Comparison of ENCODE assay signal across 28 cellular contexts in genomic region chrY:8034673-8035072, GRCh38.
"Had no signal": no experiment of that assay in that cellular context is flagged by ENCODE, and none has a peak within 500 bp of the region (broad histone marks: within the 10 kb centered on the region; RNA-seq: fewer than 3 reads in every experiment).

No MANE protein-coding gene starts in this region.

- DNase-seq: stimulated activated CD4-positive, alpha-beta T cell treated with anti-CD3 and anti-CD28 coated beads, Interleukin-2, amount 100 ng/mL, for 48 hours; stimulated activated CD4-positive, alpha-beta T cell treated with anti-CD3 and anti-CD28 coated beads, Interleukin-4, amount 100 ng/mL, for 1 hour; stimulated activated CD4-positive, alpha-beta T cell treated with anti-CD3 and anti-CD28 coated beads, Interleukin-4, amount 100 ng/mL, for 24 hours; stimulated activated CD4-positive, alpha-beta T cell treated with anti-CD3 and anti-CD28 coated beads, Interleukin-4, amount 100 ng/mL, for 4 hours; stimulated activated CD8-positive, alpha-beta memory T cell treated with anti-CD3 and anti-CD28 coated beads, Interleukin-4, amount 100 ng/mL, for 48 hours; stimulated activated naive B cell treated with anti-CD40 and anti-IgM and Interleukin-4, amounts not matched to agents 10 μg/mL and 1 μg/mL and 100 μg/mL, for 72 hours; stimulated activated naive CD4-positive, alpha-beta T cell; stimulated activated naive CD4-positive, alpha-beta T cell treated with Interleukin-2 at 50 U/mL for 16 hours; stimulated activated naive CD8-positive, alpha-beta T cell treated with anti-CD3 and anti-CD28 coated beads, Interleukin-15, amount 100 ng/mL, for 72 hours; stimulated activated naive CD8-positive, alpha-beta T cell treated with anti-CD3 and anti-CD28 coated beads, Interleukin-15, Interleukin-2, amounts not matched to agents 100 U/mL and 50 U/mL, for 24 hours; stomach; substantia nigra; testis; thyroid gland; tibial artery; transverse colon; trophoblast cell; upper lobe of left lung; upper lobe of right lung; uterus had no signal

- H3K4me1 Mint-ChIP-seq: stimulated activated effector memory CD8-positive, alpha-beta T cell treated with anti-CD3 and anti-CD28 coated beads, Interleukin-12 subunit alpha, Interleukin-12 subunit beta, amount 100 ng/mL, for 72 hours; stimulated activated memory B cell treated with anti-CD40 and anti-IgM and Interleukin-4, amounts not matched to agents 10 μg/mL and 1 μg/mL and 100 μg/mL, for 72 hours; stimulated activated naive B cell treated with anti-CD40 and anti-IgM and Interleukin-4, amounts not matched to agents 10 μg/mL and 1 μg/mL and 100 μg/mL, for 72 hours; stimulated activated naive CD8-positive, alpha-beta T cell treated with anti-CD3 and anti-CD28 coated beads, Interleukin-15, amount 100 ng/mL, for 72 hours had no signal

- ATAC-seq: stimulated activated memory B cell treated with anti-CD40 and anti-IgM and Interleukin-4, amounts not matched to agents 10 μg/mL and 1 μg/mL and 100 μg/mL, for 72 hours; stimulated activated naive B cell treated with anti-CD40 and anti-IgM and Interleukin-4, amounts not matched to agents 10 μg/mL and 1 μg/mL and 100 μg/mL, for 72 hours; stimulated activated naive CD8-positive, alpha-beta T cell treated with anti-CD3 and anti-CD28 coated beads, Interleukin-15, amount 100 ng/mL, for 72 hours; stimulated activated naive CD8-positive, alpha-beta T cell treated with anti-CD3 and anti-CD28 coated beads, Interleukin-15, Interleukin-2, amounts not matched to agents 100 U/mL and 50 U/mL, for 24 hours; upper lobe of right lung had no signal

- H3K27me3 Mint-ChIP-seq: stimulated activated memory B cell treated with anti-CD40 and anti-IgM and Interleukin-4, amounts not matched to agents 10 μg/mL and 1 μg/mL and 100 μg/mL, for 72 hours; stimulated activated naive B cell treated with anti-CD40 and anti-IgM and Interleukin-4, amounts not matched to agents 10 μg/mL and 1 μg/mL and 100 μg/mL, for 72 hours; stimulated activated naive CD8-positive, alpha-beta T cell treated with anti-CD3 and anti-CD28 coated beads, Interleukin-15, amount 100 ng/mL, for 72 hours; type B pancreatic cell had no signal

- H3K36me3 ChIP-seq: stomach, suprapubic skin, thoracic aorta, thyroid gland, tibial artery, tibial nerve, transverse colon, upper lobe of left lung, upper lobe of right lung, uterus, vagina had no signal

- H3K4me3 ChIP-seq: stomach, suprapubic skin, testis, thoracic aorta, thyroid gland, tibial artery, tibial nerve, transverse colon, upper lobe of left lung, upper lobe of right lung, uterus, vagina had no signal

- H3K36me3 Mint-ChIP-seq: stimulated activated effector memory CD8-positive, alpha-beta T cell treated with anti-CD3 and anti-CD28 coated beads, Interleukin-12 subunit alpha, Interleukin-12 subunit beta, amount 100 ng/mL, for 72 hours; stimulated activated memory B cell treated with anti-CD40 and anti-IgM and Interleukin-4, amounts not matched to agents 10 μg/mL and 1 μg/mL and 100 μg/mL, for 72 hours; stimulated activated naive B cell treated with anti-CD40 and anti-IgM and Interleukin-4, amounts not matched to agents 10 μg/mL and 1 μg/mL and 100 μg/mL, for 72 hours; type B pancreatic cell had no signal

- H3K4me3 Mint-ChIP-seq: stimulated activated effector memory CD8-positive, alpha-beta T cell treated with anti-CD3 and anti-CD28 coated beads, Interleukin-12 subunit alpha, Interleukin-12 subunit beta, amount 100 ng/mL, for 72 hours; stimulated activated memory B cell treated with anti-CD40 and anti-IgM and Interleukin-4, amounts not matched to agents 10 μg/mL and 1 μg/mL and 100 μg/mL, for 72 hours; stimulated activated naive B cell treated with anti-CD40 and anti-IgM and Interleukin-4, amounts not matched to agents 10 μg/mL and 1 μg/mL and 100 μg/mL, for 72 hours; stimulated activated naive CD8-positive, alpha-beta T cell treated with anti-CD3 and anti-CD28 coated beads, Interleukin-15, amount 100 ng/mL, for 72 hours; stimulated activated naive CD8-positive, alpha-beta T cell treated with anti-CD3 and anti-CD28 coated beads, Interleukin-15, Interleukin-2, amounts not matched to agents 100 ng/mL and 50 ng/mL, for 24 hours; type B pancreatic cell had no signal

- H3K27ac ChIP-seq: stomach, suprapubic skin, testis, thoracic aorta, thyroid gland, tibial artery, tibial nerve, transverse colon, upper lobe of left lung, upper lobe of right lung, uterus, vagina had no signal

- H3K27ac Mint-ChIP-seq: stimulated activated effector memory CD8-positive, alpha-beta T cell treated with anti-CD3 and anti-CD28 coated beads, Interleukin-12 subunit alpha, Interleukin-12 subunit beta, amount 100 ng/mL, for 72 hours; stimulated activated memory B cell treated with anti-CD40 and anti-IgM and Interleukin-4, amounts not matched to agents 10 μg/mL and 1 μg/mL and 100 μg/mL, for 72 hours; stimulated activated naive B cell treated with anti-CD40 and anti-IgM and Interleukin-4, amounts not matched to agents 10 μg/mL and 1 μg/mL and 100 μg/mL, for 72 hours; stimulated activated naive CD8-positive, alpha-beta T cell treated with anti-CD3 and anti-CD28 coated beads, Interleukin-15, amount 100 ng/mL, for 72 hours; stimulated activated naive CD8-positive, alpha-beta T cell treated with anti-CD3 and anti-CD28 coated beads, Interleukin-15, Interleukin-2, amounts not matched to agents 100 ng/mL and 50 ng/mL, for 24 hours; type B pancreatic cell had no signal

- H3K9me3 ChIP-seq: stomach, suprapubic skin, testis, thoracic aorta, thyroid gland, tibial artery, tibial nerve, transverse colon, upper lobe of left lung, upper lobe of right lung, uterus, vagina had no signal

- H3K27me3 ChIP-seq: stomach, suprapubic skin, testis, thyroid gland, tibial artery, tibial nerve, transverse colon, upper lobe of left lung, upper lobe of right lung, uterus, vagina had no signal

- H3K4me1 ChIP-seq: stomach, suprapubic skin, testis, thyroid gland, tibial artery, tibial nerve, transverse colon, upper lobe of left lung, upper lobe of right lung, uterus, vagina had no signal

- H3K9me3 Mint-ChIP-seq: stimulated activated effector memory CD8-positive, alpha-beta T cell treated with anti-CD3 and anti-CD28 coated beads, Interleukin-12 subunit alpha, Interleukin-12 subunit beta, amount 100 ng/mL, for 72 hours; stimulated activated memory B cell treated with anti-CD40 and anti-IgM and Interleukin-4, amounts not matched to agents 10 μg/mL and 1 μg/mL and 100 μg/mL, for 72 hours; stimulated activated naive B cell treated with anti-CD40 and anti-IgM and Interleukin-4, amounts not matched to agents 10 μg/mL and 1 μg/mL and 100 μg/mL, for 72 hours; stimulated activated naive CD8-positive, alpha-beta T cell treated with anti-CD3 and anti-CD28 coated beads, Interleukin-15, amount 100 ng/mL, for 72 hours; stimulated activated naive CD8-positive, alpha-beta T cell treated with anti-CD3 and anti-CD28 coated beads, Interleukin-15, Interleukin-2, amounts not matched to agents 100 ng/mL and 50 ng/mL, for 24 hours; type B pancreatic cell had no signal
